ENCODE assay signal across 9 cellular contexts in genomic region chr14:73173092-73173735, GRCh38. TPM values are rescaled to one million over a fixed set of nuclear protein-coding genes. Genes with fewer than 3 reads are reported as not detected.
DNase-seq lines count a peak whose midpoint lies in the region; ATAC-seq and TF ChIP-seq lines count a peak whose summit lies in the region.
"Had no signal": no experiment of that assay in that cellular context is flagged by ENCODE, and none has a peak within 500 bp of the region (broad histone marks: within the 10 kb centered on the region; RNA-seq: fewer than 3 reads in every experiment).

No MANE protein-coding gene starts in this region.

- WGBS in mesenchymal stem cell = 79% methylated on average over 2 of the region's 3 CpGs

- no peak overlapping the region for H3K4me3 Mint-ChIP-seq in brain
- H3K4me3 Mint-ChIP-seq: stimulated activated naive CD8-positive, alpha-beta T cell treated with anti-CD3 and anti-CD28 coated beads, Interleukin-15, Interleukin-2, amounts not matched to agents 100 ng/mL and 50 ng/mL, for 24 hours had no signal

- H3K36me3 ChIP-seq in left ventricle myocardium inferior = peaks cover 76% of the 10 kb centered on the region
- peaks cover 28 to 76% of the 10 kb centered on the region in 2 experiments for H3K36me3 ChIP-seq in mesenchymal stem cell (ENCODE audit: control insufficient read depth in 1 of 2, insufficient read depth in 2 of 2, low read depth in 1 of 2, low read length in 2 of 2)
- peaks cover 61% of the 10 kb centered on the region for H3K36me3 ChIP-seq in effector memory CD4-positive, alpha-beta T cell (ENCODE audit: control insufficient read depth, insufficient read depth, low read length)

- ATAC-seq in Right ventricle myocardium superior (ENCODE audit: poor library complexity) (no peak), GM18520 (IDR thresholded peaks at IDR 0.05; ENCODE audit: unreplicated experiment) (no peak)

- peaks cover 10% of the 10 kb centered on the region for H3K79me1 ChIP-seq in mesenchymal stem cell (replicated peaks; ENCODE audit: low read length, poor library complexity, severe bottlenecking)

- H3K27me3 ChIP-seq in left ventricle myocardium inferior (ENCODE audit: low read depth) (no peaks in the 10 kb centered on the region), mesenchymal stem cell (ENCODE audit: control insufficient read depth in 1 of 2, insufficient read depth in 1 of 2, low read length in 2 of 2) (no peaks in the 10 kb centered on the region)
- H3K27me3 ChIP-seq in effector memory CD4-positive, alpha-beta T cell (replicated peaks; ENCODE audit: control insufficient read depth, insufficient read depth, low read length, poor library complexity, severe bottlenecking) = no peaks in the 10 kb centered on the region

- H3K4me3 ChIP-seq in left ventricle myocardium inferior = no peak overlapping the region
- H3K4me3 ChIP-seq in mesenchymal stem cell (ENCODE audit: insufficient read depth in 1 of 2, low read depth in 1 of 2, low read length in 2 of 2) = no peak overlapping the region
- H3K4me3 ChIP-seq in effector memory CD4-positive, alpha-beta T cell (ENCODE audit: insufficient read depth, low read depth, low read length, poor library complexity, severe bottlenecking) = no peak overlapping the region

- no peaks in the 10 kb centered on the region for H3K27me3 Mint-ChIP-seq in brain
- H3K27me3 Mint-ChIP-seq: stimulated activated naive CD8-positive, alpha-beta T cell treated with anti-CD3 and anti-CD28 coated beads, Interleukin-15, Interleukin-2, amounts not matched to agents 100 ng/mL and 50 ng/mL, for 24 hours had no signal

- H3K4ac ChIP-seq in mesenchymal stem cell (ENCODE audit: low read depth in 1 of 2, low read length in 2 of 2) = no peak overlapping the region

- H3K36me3 Mint-ChIP-seq in brain = peaks cover 72% of the 10 kb centered on the region

- no peaks in the 10 kb centered on the region for H3K9me3 ChIP-seq in left ventricle myocardium inferior (replicated peaks)
- H3K9me3 ChIP-seq in mesenchymal stem cell (ENCODE audit: control insufficient read depth, low read length) = no peaks in the 10 kb centered on the region
- H3K9me3 ChIP-seq in effector memory CD4-positive, alpha-beta T cell (ENCODE audit: control insufficient read depth, low read length) = no peaks in the 10 kb centered on the region

- TF ChIP-seq CTCF in left ventricle myocardium inferior (IDR thresholded peaks at IDR 0.05; ENCODE audit: borderline replicate concordance) (peak; percentile 56), brain (conservative IDR thresholded peaks at IDR 0.05) (peak; percentile 67 to 81)

- peaks cover 14% of the 10 kb centered on the region for H3K4me1 Mint-ChIP-seq in brain

- no peaks in the 10 kb centered on the region for H3K9me3 Mint-ChIP-seq in brain
- H3K9me3 Mint-ChIP-seq: stimulated activated naive CD8-positive, alpha-beta T cell treated with anti-CD3 and anti-CD28 coated beads, Interleukin-15, Interleukin-2, amounts not matched to agents 100 ng/mL and 50 ng/mL, for 24 hours had no signal

- no peak overlapping the region for H4K8ac ChIP-seq in mesenchymal stem cell (ENCODE audit: low read length)

- no peak overlapping the region for H2BK120ac ChIP-seq in mesenchymal stem cell (ENCODE audit: low read depth, low read length)

- H2BK5ac ChIP-seq in mesenchymal stem cell (ENCODE audit: low read depth, low read length, poor library complexity, severe bottlenecking) = no peak overlapping the region

- intact Hi-C loops in left ventricle myocardium inferior (cut with micrococcal nuclease) = loop anchor here (10.0 kb wide), 1 partner anchor 302 kb away; no protein-coding TSS in a partner anchor
- intact Hi-C loops in Right ventricle myocardium superior (cut with DNase I) = loop anchor here (5.0 kb wide), 1 partner anchor 299 kb away; no protein-coding TSS in a partner anchor

- H2AFZ ChIP-seq in mesenchymal stem cell (ENCODE audit: low read depth, low read length) = no peak overlapping the region

- DNase-seq in left ventricle myocardium inferior (no peak), Right ventricle myocardium superior (no peak), NCI-H2029 (lab: John Stamatoyannopoulos, UW) (peak; percentile 0), mesenchymal stem cell (peak; percentile 57), HuH-7 (ENCODE audit: low spot score) (no peak)
- no peak for DNase-seq in effector memory CD4-positive, alpha-beta T cell

- H2BK15ac ChIP-seq in mesenchymal stem cell (ENCODE audit: low read depth, poor library complexity, severe bottlenecking) = no peak overlapping the region

- H3K23ac ChIP-seq in mesenchymal stem cell (ENCODE audit: low read length in 2 of 2) = no peak overlapping the region

- H3K4me2 ChIP-seq in mesenchymal stem cell (ENCODE audit: low read length, poor library complexity, severe bottlenecking) = no peak overlapping the region

- no peak overlapping the region for H3K9ac ChIP-seq in mesenchymal stem cell (ENCODE audit: low read length)

- H2BK12ac ChIP-seq in mesenchymal stem cell (ENCODE audit: low read length in 2 of 2) = no peak overlapping the region

- no peak overlapping the region for H3K14ac ChIP-seq in mesenchymal stem cell (ENCODE audit: low read length in 2 of 2)

- H3K4me1 ChIP-seq in left ventricle myocardium inferior (no peaks in the 10 kb centered on the region), mesenchymal stem cell (ENCODE audit: control insufficient read depth, insufficient read depth, low read depth, low read length) (peaks cover 1% of the 10 kb centered on the region)
- H3K4me1 ChIP-seq in effector memory CD4-positive, alpha-beta T cell (ENCODE audit: control insufficient read depth, insufficient read depth, low read length, poor library complexity, severe bottlenecking) = no peaks in the 10 kb centered on the region

- H3K27ac ChIP-seq in left ventricle myocardium inferior (replicated peaks) (no peak overlapping the region), mesenchymal stem cell (ENCODE audit: low read length, poor library complexity, severe bottlenecking) (no peak overlapping the region)
- no peak overlapping the region for H3K27ac ChIP-seq in effector memory CD4-positive, alpha-beta T cell (ENCODE audit: insufficient read depth, low read length, poor library complexity, severe bottlenecking)

- no peak overlapping the region for H2AK5ac ChIP-seq in mesenchymal stem cell (ENCODE audit: low read length, severe bottlenecking)

- H3K27ac Mint-ChIP-seq in brain = peak overlapping the region in 2 of 5 experiments; percentile 25 to 79
- H3K27ac Mint-ChIP-seq: stimulated activated naive CD8-positive, alpha-beta T cell treated with anti-CD3 and anti-CD28 coated beads, Interleukin-15, Interleukin-2, amounts not matched to agents 100 ng/mL and 50 ng/mL, for 24 hours had no signal

- no peak overlapping the region for H4K91ac ChIP-seq in mesenchymal stem cell (ENCODE audit: low read length)

- no peak overlapping the region for H3K18ac ChIP-seq in mesenchymal stem cell (ENCODE audit: low read depth in 1 of 2, low read length in 2 of 2)

RNA-seq across cellular contexts. Expression of gene PSEN1, which starts 36.9 kb away (rescaled TPM):
- total RNA-seq in left ventricle myocardium inferior (25.2 TPM), Right ventricle myocardium superior (21.5 TPM)
- 58.5 TPM for polyA plus RNA-seq in brain (ENCODE audit: insufficient read depth, low read depth, low replicate concordance)
- polyA plus RNA-seq in mesenchymal stem cell (2013, experiment 1 of 2) = 50.3 TPM
- polyA plus RNA-seq in mesenchymal stem cell (2013, experiment 2 of 2) = 52.0 TPM

Comparison
In these comparisons a context has a peak if more than half of its experiments do, and no peak if none do; other contexts are left out.
1. DNase-seq: peak in NCI-H2029 (single experiment) and mesenchymal stem cell (single experiment); none in left ventricle myocardium inferior (single experiment), Right ventricle myocardium superior (single experiment), effector memory CD4-positive, alpha-beta T cell (0 of 3) and HuH-7 (single experiment).